ENCODE assay signal across 7 cellular contexts in genomic region chr13:61414686-61415664, GRCh38. TPM values are rescaled to one million over a fixed set of nuclear protein-coding genes. Genes with fewer than 3 reads are reported as not detected.
DNase-seq lines count a peak whose midpoint lies in the region; ATAC-seq and TF ChIP-seq lines count a peak whose summit lies in the region.

No MANE protein-coding gene starts in this region.

- no peak for TF ChIP-seq POLR2A in sigmoid colon (IDR thresholded peaks at IDR 0.05)

- no peaks in the 10 kb centered on the region for H3K9me3 ChIP-seq in adipocyte (ENCODE audit: control insufficient read depth, low read length)
- no peaks in the 10 kb centered on the region for H3K9me3 ChIP-seq in sigmoid colon

- no peak for TF ChIP-seq EP300 in sigmoid colon (IDR thresholded peaks at IDR 0.05)

- no peaks in the 10 kb centered on the region for H3K4me1 ChIP-seq in adipocyte (ENCODE audit: control insufficient read depth, insufficient read depth, low read length)
- H3K4me1 ChIP-seq in sigmoid colon: peaks cover 0 to 23% (median 10%) of the 10 kb centered on the region in 4 donors

- H3K9ac ChIP-seq in adipocyte (ENCODE audit: low read length): no peak overlapping the region

- TF ChIP-seq CTCF in sigmoid colon (IDR thresholded peaks at IDR 0.05): no peak

- intact Hi-C loops in sigmoid colon (cut with DNase I): loop anchor here (10.0 kb wide), 1 partner anchor 760 kb away; no protein-coding TSS in a partner anchor

- H3K4me3 ChIP-seq in adipocyte (ENCODE audit: low read length) (peak overlapping the region; percentile 60), iPS-11a (ENCODE audit: low read depth, low read length) (peak overlapping the region; percentile 72), sigmoid colon (peak overlapping the region; percentile 25 to 48 (median 40))

- DNase-seq in NCI-H146 (lab: John Stamatoyannopoulos, UW) (peak; percentile 89), adipocyte (ENCODE audit: low read depth) (peak; percentile 34), sigmoid colon (peak; percentile 61), GF-D8 (lab: John Stamatoyannopoulos, UW) (no peak)
- no peak for DNase-seq in stimulated activated CD4-positive, alpha-beta T cell treated with anti-CD3 and anti-CD28 coated beads, Interleukin-15, amount 100 ng/mL, for 24 hours

- peak overlapping the region in 2 of 4 donors; percentile 12 to 38 for H3K27ac ChIP-seq in sigmoid colon

- H3K36me3 ChIP-seq in adipocyte (ENCODE audit: control insufficient read depth, insufficient read depth, low read length, severe bottlenecking) (no peaks in the 10 kb centered on the region), sigmoid colon (no peaks in the 10 kb centered on the region)

- 1 to 2% methylated on average over 44 of the region's 44 CpGs for WGBS in sigmoid colon, 2 donors

- H3K27me3 ChIP-seq in adipocyte (replicated peaks; ENCODE audit: control insufficient read depth, insufficient read depth, low read length) (peaks cover 50% of the 10 kb centered on the region), sigmoid colon (peaks cover 0 to 20% (median 6%) of the 10 kb centered on the region in 3 donors)

- ATAC-seq in HG03039 (IDR thresholded peaks at IDR 0.05; ENCODE audit: unreplicated experiment): no peak

RNA-seq across cellular contexts. Expression of gene PCDH20, which starts 0.7 kb away (rescaled TPM):
- 1 to 10 TPM; 1.1 to 6.1 (median 3.2) TPM for total RNA-seq in sigmoid colon
- 1 to 10 TPM; 1.2 to 3.1 (median 1.4) TPM for polyA plus RNA-seq in sigmoid colon

Comparison
In these comparisons a context has a peak if more than half of its experiments do, and no peak if none do; other contexts are left out.
1. DNase-seq: peak in NCI-H146 (single experiment), adipocyte (single experiment) and sigmoid colon (single experiment); none in stimulated activated CD4-positive, alpha-beta T cell treated with anti-CD3 and anti-CD28 coated beads, Interleukin-15, amount 100 ng/mL, for 24 hours (single experiment) and GF-D8 (single experiment).
2. Peak in every context shown above with its lines, with median percentiles within 50 percentile points of each other: H3K4me3 ChIP-seq.